Comparison of ENCODE assay signal across 9 cellular contexts in the genomic region with DNA sequence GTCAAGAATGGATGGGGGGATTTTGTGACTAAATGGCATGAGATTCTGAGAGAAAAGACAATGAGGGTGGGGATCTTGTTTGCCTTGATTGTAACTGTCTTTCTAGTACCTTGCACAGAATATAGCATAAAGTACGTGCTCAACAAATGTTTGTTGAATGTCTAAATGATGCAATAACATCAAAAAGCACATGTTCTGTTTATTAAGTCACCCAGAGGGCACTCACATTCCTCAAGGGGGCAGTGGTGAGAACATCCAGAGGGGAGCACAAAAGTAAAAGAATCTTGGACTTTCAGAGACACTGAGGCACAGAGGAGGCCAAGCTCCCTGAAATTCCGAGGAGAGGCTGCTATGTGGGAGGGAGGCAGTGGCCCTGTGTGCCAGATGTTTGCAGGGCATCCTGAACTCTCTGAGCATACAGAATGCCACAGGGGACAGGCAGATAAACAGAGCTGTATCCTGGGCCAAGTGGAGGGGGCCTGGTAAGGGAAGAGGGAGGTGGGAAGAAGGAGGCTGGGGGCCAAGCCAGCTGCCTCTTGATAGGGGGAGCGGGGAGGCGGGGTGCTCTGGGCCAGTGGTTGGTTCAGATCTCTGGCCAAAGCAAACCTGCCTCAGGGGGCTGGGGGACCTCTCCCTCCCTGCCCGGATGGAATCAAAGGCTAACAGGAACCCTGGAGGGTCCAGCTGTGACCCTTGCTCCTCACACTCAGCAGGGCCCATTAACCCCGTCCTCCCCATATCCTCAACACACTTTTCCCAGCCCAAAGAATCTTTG. TPM values are rescaled to one million over a fixed set of nuclear protein-coding genes. Genes with fewer than 3 reads are reported as not detected.
DNase-seq lines count a peak whose midpoint lies in the region; ATAC-seq and TF ChIP-seq lines count a peak whose summit lies in the region.
"Had no signal": no experiment of that assay in that cellular context is flagged by ENCODE, and none has a peak within 500 bp of the region (broad histone marks: within the 10 kb centered on the region; RNA-seq: fewer than 3 reads in every experiment).

No MANE protein-coding gene starts in this region.

- DNase-seq in A673 (ENCODE audit: low spot score) = peak; percentile 80
- peak; percentile 68 for DNase-seq in RPMI8226
- no peak for DNase-seq in colonic mucosa
- DNase-seq in mesothelial cell of epicardium (ENCODE audit: low spot score in 2 of 2, unreplicated experiment in 2 of 2) = no peak
- no peak for DNase-seq in OCI-M2 (lab: John Stamatoyannopoulos, UW; ENCODE audit: unreplicated experiment)

- peaks cover 5% of the 10 kb centered on the region for H3K4me1 ChIP-seq in A673 (ENCODE audit: insufficient read depth, low read length, poor library complexity, severe bottlenecking)
- no peaks in the 10 kb centered on the region for H3K4me1 ChIP-seq in colonic mucosa

- H3K9me3 Mint-ChIP-seq in mesothelial cell of epicardium = no peaks in the 10 kb centered on the region
- H3K9me3 Mint-ChIP-seq: dendritic cell treated with granulocyte-macrophage colony-stimulating factor and Interleukin-4, amounts not matched to agents 40 ng/mL and 50 ng/mL, for 4 days had no signal

- POLR2A ChIA-PET in A673 (lab: Charles Lee; ENCODE audit: low non-redundant PET) = no interaction called here

- no TSS peak for BruUV-seq in A673 (replicated peaks; lab: Mats Ljungman, UMichigan)

- ATAC-seq in GM21619 (IDR thresholded peaks at IDR 0.05; ENCODE audit: unreplicated experiment) (no peak), GM21367 (IDR thresholded peaks at IDR 0.05; ENCODE audit: unreplicated experiment) (no peak)

- H3K9ac ChIP-seq in colonic mucosa (ENCODE audit: low read depth in 2 of 2, low read length in 2 of 2) = no peak overlapping the region

- no peaks in the 10 kb centered on the region for H3K27me3 Mint-ChIP-seq in mesothelial cell of epicardium (ENCODE audit: low read depth)

- peaks cover 6% of the 10 kb centered on the region for H3K4me1 Mint-ChIP-seq in mesothelial cell of epicardium

- no peak overlapping the region for H3K4me3 Mint-ChIP-seq in mesothelial cell of epicardium
- H3K4me3 Mint-ChIP-seq: dendritic cell treated with granulocyte-macrophage colony-stimulating factor and Interleukin-4, amounts not matched to agents 40 ng/mL and 50 ng/mL, for 4 days had no signal

- H3K27me3 ChIP-seq in A673 (replicated peaks; ENCODE audit: insufficient read depth, low read depth, low read length, poor library complexity) (no peaks in the 10 kb centered on the region), colonic mucosa (no peaks in the 10 kb centered on the region)

- H3K9me3 ChIP-seq in A673 (ENCODE audit: low read depth, low read length, poor library complexity, severe bottlenecking) (no peaks in the 10 kb centered on the region), colonic mucosa (no peaks in the 10 kb centered on the region)

- H3K36me3 ChIP-seq in A673 (ENCODE audit: insufficient read depth, low read length, poor library complexity, severe bottlenecking) = no peaks in the 10 kb centered on the region
- no peaks in the 10 kb centered on the region for H3K36me3 ChIP-seq in colonic mucosa

- intact Hi-C loops in A673 (cut with micrococcal nuclease; ENCODE audit: unreplicated experiment) = no loop called here
- intact Hi-C loops in colonic mucosa (cut with DNase I) = loop anchor here (10.0 kb wide), 1 partner anchor 86 kb away; the partner anchor contains the start of gene CASQ1

- CTCF ChIA-PET in A673 (lab: Charles Lee) = interaction anchor here (1.1 kb wide), 2 partner anchors 11 to 143 kb away, joined by 3 to 8 read pairs; partner anchors contain the start of gene IGSF8

- peak; percentile 69 for TF ChIP-seq CTCF in A673 (conservative IDR thresholded peaks at IDR 0.05; ENCODE audit: low read depth, low read length)
- TF ChIP-seq CTCF in GM12875 (IDR thresholded peaks at IDR 0.05; ENCODE audit: borderline replicate concordance, insufficient read depth, low read depth, low read length) = peak; percentile 51; the same call in 1 of the 2 replicates
- peak; percentile 36 for TF ChIP-seq CTCF in colonic mucosa (IDR thresholded peaks at IDR 0.05)
- TF ChIP-seq CTCF in mesothelial cell of epicardium (IDR thresholded peaks at IDR 0.05; ENCODE audit: unreplicated experiment) = peak; percentile 34

- no peak overlapping the region for H3K27ac Mint-ChIP-seq in mesothelial cell of epicardium
- H3K27ac Mint-ChIP-seq: dendritic cell treated with granulocyte-macrophage colony-stimulating factor and Interleukin-4, amounts not matched to agents 40 ng/mL and 50 ng/mL, for 4 days had no signal

- H3K36me3 Mint-ChIP-seq in mesothelial cell of epicardium = no peaks in the 10 kb centered on the region

- H3K27ac ChIP-seq in A673 (ENCODE audit: low read depth, low read length, poor library complexity, severe bottlenecking) (no peak overlapping the region), colonic mucosa (no peak overlapping the region)

- H3K4me3 ChIP-seq in A673 (ENCODE audit: low read depth, low read length, poor library complexity, severe bottlenecking) (no peak overlapping the region), GM12875 (ENCODE audit: low read depth, low read length) (no peak overlapping the region), colonic mucosa (no peak overlapping the region)

RNA-seq across cellular contexts. Expression of gene ATP1A2, which starts 6.5 kb away (rescaled TPM):
- total RNA-seq in A673 (2021) (not detected in 2 replicates), colonic mucosa (1 to 10 TPM; 1.5 to 6.1 TPM), mesothelial cell of epicardium (0.54 to 0.76 TPM (median 0.64 TPM) in 3 replicates)

RNA-seq across cellular contexts. Expression of gene IGSF8, which starts 10.7 kb away (rescaled TPM):
- total RNA-seq in A673 (2021) (14.0 and 18.1 TPM in 2 replicates), colonic mucosa (10 to 100 TPM; 53.6 to 60.2 TPM), mesothelial cell of epicardium (32.3 to 36.3 TPM (median 33.2 TPM) in 3 replicates)

RNA-seq across cellular contexts. Expression of gene KCNJ9, which starts 27.7 kb away (rescaled TPM):
- total RNA-seq in A673 (2021) (not detected in 2 replicates), colonic mucosa (under 1 TPM; 0.11 to 0.30 TPM), mesothelial cell of epicardium (0.07 to 0.09 TPM in 2 of 3 replicates, not detected in the other)

RNA-seq across cellular contexts. Expression of gene KCNJ10, which starts 39.1 kb away (rescaled TPM):
- total RNA-seq in A673 (2021) (not detected in 2 replicates), colonic mucosa (under 1 TPM in 1 of 2 donors, not detected in 1; 0.29 TPM), mesothelial cell of epicardium (0.14 to 0.27 TPM (median 0.22 TPM) in 3 replicates)

RNA-seq across cellular contexts. Expression of gene ATP1A4, which starts 42.3 kb away (rescaled TPM):
- total RNA-seq in A673 (2021) (not detected in 2 replicates), colonic mucosa (not detected), mesothelial cell of epicardium (0.29 to 0.38 TPM (median 0.33 TPM) in 3 replicates)

Comparison
In these comparisons a context has a peak if more than half of its experiments do, and no peak if none do; other contexts are left out.
1. DNase-seq: peak in A673 (single experiment) and RPMI8226 (single experiment); none in colonic mucosa (single experiment), mesothelial cell of epicardium (0 of 2) and OCI-M2 (single experiment).
2. Peak in every context shown above with its lines, with median percentiles within 50 percentile points of each other: CTCF ChIP-seq.